ENCODE assay signal across 19 cellular contexts in the genomic region with DNA sequence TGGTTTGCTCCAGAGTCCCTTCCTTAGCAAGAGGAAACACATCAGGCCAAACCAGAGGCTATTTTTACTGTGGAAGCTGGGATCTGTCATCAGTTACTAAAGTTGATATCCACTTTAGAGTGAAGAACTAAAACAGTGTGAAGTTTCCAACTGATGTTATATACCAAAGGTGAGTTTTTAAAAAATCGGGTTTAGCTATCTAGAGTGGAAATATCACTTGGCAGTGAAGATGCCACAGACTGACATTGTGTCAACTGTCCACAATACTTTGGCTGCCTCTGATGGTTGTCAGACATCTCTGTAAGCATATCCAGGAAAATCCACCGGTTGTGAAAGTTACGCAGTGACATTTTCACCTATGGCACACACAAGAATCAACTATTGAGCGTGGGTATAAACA. TPM values are rescaled to one million over a fixed set of nuclear protein-coding genes. Genes with fewer than 3 reads are reported as not detected.
DNase-seq lines count a peak whose midpoint lies in the region; ATAC-seq and TF ChIP-seq lines count a peak whose summit lies in the region.
"Had no signal": no experiment of that assay in that cellular context is flagged by ENCODE, and none has a peak within 500 bp of the region (broad histone marks: within the 10 kb centered on the region; RNA-seq: fewer than 3 reads in every experiment).

No MANE protein-coding gene starts in this region.

- H2BK15ac ChIP-seq in mesenchymal stem cell (ENCODE audit: low read depth, poor library complexity, severe bottlenecking) = no peak overlapping the region

- H3K14ac ChIP-seq in mesenchymal stem cell (ENCODE audit: low read length in 2 of 2) = no peak overlapping the region

- H3K9me3 ChIP-seq in HUES48 (ENCODE audit: control insufficient read depth, insufficient read depth, low read length) = no peaks in the 10 kb centered on the region
- peaks cover 4% of the 10 kb centered on the region for H3K9me3 ChIP-seq in mesenchymal stem cell (ENCODE audit: control insufficient read depth, low read length)
- H3K9me3 ChIP-seq in smooth muscle cell (replicated peaks; ENCODE audit: low read depth) = no peaks in the 10 kb centered on the region
- H3K9me3 ChIP-seq in SJCRH30 (replicated peaks) = peaks cover 8% of the 10 kb centered on the region
- H3K9me3 ChIP-seq: thyroid gland had no signal

- no peak overlapping the region for H3K4ac ChIP-seq in mesenchymal stem cell (ENCODE audit: low read depth in 1 of 2, low read length in 2 of 2)

- no peaks in the 10 kb centered on the region for H3F3A ChIP-seq in smooth muscle cell (ENCODE audit: low read depth)

- H2AFZ ChIP-seq in mesenchymal stem cell (ENCODE audit: low read depth, low read length) (no peak overlapping the region), smooth muscle cell (ENCODE audit: low read depth) (no peak overlapping the region)

- peak overlapping the region; percentile 84 for H3K4me2 ChIP-seq in mesenchymal stem cell (ENCODE audit: low read length, poor library complexity, severe bottlenecking)
- H3K4me2 ChIP-seq in smooth muscle cell = peak overlapping the region; percentile 84

- no peak overlapping the region for H2AK5ac ChIP-seq in mesenchymal stem cell (ENCODE audit: low read length, severe bottlenecking)

- WGBS in mesenchymal stem cell = 69% methylated on average over 3 of the region's 4 CpGs
- 34% methylated on average over 4 of the region's 4 CpGs for WGBS in smooth muscle cell (ENCODE audit: low lambda C conversion rate)

- H2BK5ac ChIP-seq in mesenchymal stem cell (ENCODE audit: low read depth, low read length, poor library complexity, severe bottlenecking) = no peak overlapping the region

- no peak overlapping the region for H3K23ac ChIP-seq in mesenchymal stem cell (ENCODE audit: low read length in 2 of 2)

- no peak overlapping the region for H2BK120ac ChIP-seq in mesenchymal stem cell (ENCODE audit: low read depth, low read length)

- H4K20me1 ChIP-seq in smooth muscle cell (ENCODE audit: low read depth) = no peaks in the 10 kb centered on the region

- H3K36me3 ChIP-seq in HUES48 (ENCODE audit: control insufficient read depth, insufficient read depth, low read length) (no peaks in the 10 kb centered on the region), mesenchymal stem cell (ENCODE audit: control insufficient read depth in 1 of 2, insufficient read depth in 2 of 2, low read depth in 1 of 2, low read length in 2 of 2) (no peaks in the 10 kb centered on the region), smooth muscle cell (ENCODE audit: low read depth) (no peaks in the 10 kb centered on the region), SJCRH30 (peaks cover 39% of the 10 kb centered on the region)
- H3K36me3 ChIP-seq: esophagus squamous epithelium, thyroid gland had no signal

- H4K8ac ChIP-seq in mesenchymal stem cell (ENCODE audit: low read length) = no peak overlapping the region

- no peak for ATAC-seq in GM21360 (IDR thresholded peaks at IDR 0.05; ENCODE audit: unreplicated experiment)
- ATAC-seq: activated CD4-positive, alpha-beta T cell treated with anti-CD3 and anti-CD28 coated beads for 36 hours; activated naive CD8-positive, alpha-beta T cell treated with anti-CD3 and anti-CD28 coated beads, Interleukin-2, amount 50 U/mL, for 24 hours; CD8-positive, alpha-beta T cell; natural killer cell; stimulated activated effector memory CD8-positive, alpha-beta T cell treated with anti-CD3 and anti-CD28 coated beads, Interleukin-12 subunit alpha, Interleukin-12 subunit beta, amount 100 ng/mL, for 72 hours had no signal

- DNase-seq in cerebellar cortex (ENCODE audit: low spot score) (peak; percentile 44), mesenchymal stem cell (no peak), smooth muscle cell (lab: John Stamatoyannopoulos, UW; ENCODE audit: unreplicated experiment) (no peak), SJCRH30 (no peak), HuH-7 (ENCODE audit: low spot score) (no peak), SW480 (ENCODE audit: low spot score) (no peak)
- DNase-seq: activated naive CD8-positive, alpha-beta T cell treated with anti-CD3 and anti-CD28 coated beads, Interleukin-2, amount 50 U/mL, for 24 hours; CD8-positive, alpha-beta T cell; effector CD4-positive, alpha-beta T cell; esophagus squamous epithelium; natural killer cell; NCI-H1092; thyroid gland had no signal

- H4K91ac ChIP-seq in mesenchymal stem cell (ENCODE audit: low read length) = no peak overlapping the region

- H3K27me3 ChIP-seq in HUES48 (ENCODE audit: control insufficient read depth, insufficient read depth, low read length) (peaks cover 100% of the 10 kb centered on the region), mesenchymal stem cell (ENCODE audit: control insufficient read depth in 1 of 2, insufficient read depth in 1 of 2, low read length in 2 of 2) (peaks cover 0 to 97% of the 10 kb centered on the region in 2 experiments), smooth muscle cell (ENCODE audit: low read depth) (peaks cover 100% of the 10 kb centered on the region), SJCRH30 (no peaks in the 10 kb centered on the region)

- no peak for TF ChIP-seq CTCF in smooth muscle cell (IDR thresholded peaks at IDR 0.05; ENCODE audit: borderline replicate concordance, insufficient read depth, poor library complexity, severe bottlenecking)

- H3K79me2 ChIP-seq in smooth muscle cell (ENCODE audit: low read depth) = no peaks in the 10 kb centered on the region

- H3K9ac ChIP-seq in HUES48 (ENCODE audit: low read depth, low read length) = no peak overlapping the region
- no peak overlapping the region for H3K9ac ChIP-seq in mesenchymal stem cell (ENCODE audit: low read length)
- no peak overlapping the region for H3K9ac ChIP-seq in smooth muscle cell (ENCODE audit: low read depth)

- no peak overlapping the region for H3K18ac ChIP-seq in mesenchymal stem cell (ENCODE audit: low read depth in 1 of 2, low read length in 2 of 2)

- H3K27ac ChIP-seq in HUES48 (ENCODE audit: low read depth, low read length) = no peak overlapping the region
- peak overlapping the region; percentile 62 for H3K27ac ChIP-seq in mesenchymal stem cell (ENCODE audit: low read length, poor library complexity, severe bottlenecking)
- H3K27ac ChIP-seq in smooth muscle cell (ENCODE audit: low read depth) = no peak overlapping the region
- no peak overlapping the region for H3K27ac ChIP-seq in SJCRH30
- H3K27ac ChIP-seq: esophagus squamous epithelium, thyroid gland had no signal

- peaks cover 5% of the 10 kb centered on the region for H3K79me1 ChIP-seq in mesenchymal stem cell (replicated peaks; ENCODE audit: low read length, poor library complexity, severe bottlenecking)

- H2BK12ac ChIP-seq in mesenchymal stem cell (ENCODE audit: low read length in 2 of 2) = no peak overlapping the region

- H3K4me1 ChIP-seq in HUES48 (ENCODE audit: control insufficient read depth, insufficient read depth, low read length) = peaks cover 70% of the 10 kb centered on the region
- H3K4me1 ChIP-seq in mesenchymal stem cell (ENCODE audit: control insufficient read depth, insufficient read depth, low read depth, low read length) = peaks cover 14% of the 10 kb centered on the region
- peaks cover 14% of the 10 kb centered on the region for H3K4me1 ChIP-seq in smooth muscle cell (ENCODE audit: low read depth)
- no peaks in the 10 kb centered on the region for H3K4me1 ChIP-seq in SJCRH30

- H3K4me3 ChIP-seq in HUES48 (ENCODE audit: low read depth, low read length) (peak overlapping the region; percentile 73), mesenchymal stem cell (ENCODE audit: insufficient read depth in 1 of 2, low read depth in 1 of 2, low read length in 2 of 2) (peak overlapping the region in 1 of 2 experiments; percentile 73), smooth muscle cell (peak overlapping the region; percentile 33), SJCRH30 (no peak overlapping the region)

RNA-seq across cellular contexts. Expression of a gene that starts 9.2 kb away (rescaled TPM):
- 0.17 TPM for polyA plus RNA-seq in mesenchymal stem cell (2013, experiment 1 of 2)
- 0.14 TPM for polyA plus RNA-seq in mesenchymal stem cell (2013, experiment 2 of 2)
- total RNA-seq in smooth muscle cell = not detected in 2 replicates
- polyA plus RNA-seq in smooth muscle cell = not detected in 2 replicates
- total RNA-seq in SJCRH30 (2014; rRNA removed; shearing (Covaris generic)) = 44.4 and 55.7 TPM in 2 replicates
- total RNA-seq: activated CD4-positive, alpha-beta T cell treated with anti-CD3 and anti-CD28 coated beads for 36 hours; activated T-helper 2 cell treated with anti-CD3 and anti-CD28 coated beads, Interferon-gamma antibody, Interleukin-2, Interleukin-4, amounts not matched to agents 10 μg/mL and 5 μg/mL and 100 μg/mL, durations not matched to agents 14 hours and 24 hours and 36 hours; CD8-positive, alpha-beta T cell; esophagus squamous epithelium; natural killer cell; thyroid gland had no signal

RNA-seq across cellular contexts. Expression of a gene that starts 12.0 kb away (rescaled TPM):
- not detected for polyA plus RNA-seq in mesenchymal stem cell (2013, experiment 1 of 2)
- not detected for polyA plus RNA-seq in mesenchymal stem cell (2013, experiment 2 of 2)
- total RNA-seq in smooth muscle cell = not detected in 2 replicates
- not detected in 2 replicates for polyA plus RNA-seq in smooth muscle cell
- total RNA-seq in SJCRH30 (2014; rRNA removed; shearing (Covaris generic)) = 0.20 and 0.87 TPM in 2 replicates
- total RNA-seq: activated CD4-positive, alpha-beta T cell treated with anti-CD3 and anti-CD28 coated beads for 36 hours; activated T-helper 2 cell treated with anti-CD3 and anti-CD28 coated beads, Interferon-gamma antibody, Interleukin-2, Interleukin-4, amounts not matched to agents 10 μg/mL and 5 μg/mL and 100 μg/mL, durations not matched to agents 14 hours and 24 hours and 36 hours; CD8-positive, alpha-beta T cell; esophagus squamous epithelium; glomerular endothelial cell; natural killer cell; thyroid gland had no signal

Comparison
In these comparisons a context has a peak if more than half of its experiments do, and no peak if none do; other contexts are left out.
1. RNA of a gene that starts 9.2 kb away (total RNA-seq): 44.4 to 55.7 TPM in SJCRH30; not detected in smooth muscle cell; every median in the first group is over 10 times any median in the second.